8 cellular contexts compared by ENCODE assay signal in the genomic region with DNA sequence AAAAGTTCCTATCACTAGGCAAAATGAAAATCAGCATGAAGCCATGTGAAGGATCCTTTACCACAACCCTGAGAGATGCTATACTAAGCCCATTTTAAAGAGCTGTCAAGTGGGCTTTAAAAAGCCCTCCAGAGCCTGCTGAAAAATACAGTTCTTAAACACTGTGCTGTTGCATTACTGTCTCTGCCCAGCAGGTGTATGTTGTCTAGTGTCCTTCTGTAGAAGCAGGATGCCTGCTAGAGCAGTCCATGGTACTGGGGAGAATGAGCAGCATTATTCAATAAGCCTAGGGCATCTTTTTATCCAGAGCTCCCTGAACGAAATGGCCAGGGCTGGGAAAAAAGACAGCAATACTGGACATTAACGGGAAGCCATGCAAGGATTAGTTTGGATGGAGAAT.
DNase-seq lines count a peak whose midpoint lies in the region; ATAC-seq, FAIRE-seq and TF ChIP-seq lines count a peak whose summit lies in the region.

No MANE protein-coding gene starts in this region.

- H3K27me3 ChIP-seq in WERI-Rb-1 (ENCODE audit: insufficient read depth, low read depth, severe bottlenecking): no peaks in the 10 kb centered on the region
- H3K27me3 ChIP-seq in small intestine (ENCODE audit: control insufficient read depth in 2 of 2, insufficient read depth in 2 of 2, low read length in 2 of 2): peaks cover 0 to 2% of the 10 kb centered on the region in 2 donors
- H3K27me3 ChIP-seq in esophagus muscularis mucosa: no peaks in the 10 kb centered on the region

- FAIRE-seq in HTR-8/SVneo (lab: Jason Lieb, UNC): peak; percentile 73
- no peak for FAIRE-seq in small intestine (lab: Jason Lieb, UNC)

- no peaks in the 10 kb centered on the region for H3K9me3 Mint-ChIP-seq in osteocyte (ENCODE audit: unreplicated experiment)

- no peak overlapping the region for H3K27ac Mint-ChIP-seq in osteocyte (ENCODE audit: unreplicated experiment)

- peaks cover 18% of the 10 kb centered on the region for H3K27me3 Mint-ChIP-seq in osteocyte (ENCODE audit: unreplicated experiment)

- peak; percentile 11 for DNase-seq in HTR-8/SVneo (ENCODE audit: insufficient read length, low spot score)
- peak; percentile 35 for DNase-seq in WERI-Rb-1
- no peak for DNase-seq in osteocyte (ENCODE audit: extremely low spot score, unreplicated experiment)
- no peak for DNase-seq in small intestine
- DNase-seq in NCI-H2196 treated with DMSO at 0.1 percent for 48 hours (lab: John Stamatoyannopoulos, UW; ENCODE audit: unreplicated experiment): no peak
- no peak for DNase-seq in esophagus muscularis mucosa (ENCODE audit: extremely low spot score)

- no peak for TF ChIP-seq POLR2A in esophagus muscularis mucosa (IDR thresholded peaks at IDR 0.05; ENCODE audit: low read depth)

- no peak overlapping the region for H3K4me3 ChIP-seq in WERI-Rb-1 (ENCODE audit: low read depth, low read length)
- H3K4me3 ChIP-seq in small intestine (ENCODE audit: low read depth in 1 of 2, low read length in 2 of 2): no peak overlapping the region
- H3K4me3 ChIP-seq in esophagus muscularis mucosa: no peak overlapping the region

- H3K9me3 ChIP-seq in WERI-Rb-1 (ENCODE audit: severe bottlenecking) (no peaks in the 10 kb centered on the region), small intestine (ENCODE audit: control insufficient read depth, low read depth) (no peaks in the 10 kb centered on the region), esophagus muscularis mucosa (no peaks in the 10 kb centered on the region)

- 80 to 89% (median 86%) methylated on average over 2 of the region's 2 CpGs for WGBS in small intestine, 3 donors
- WGBS in esophagus muscularis mucosa: 86% methylated on average over 2 of the region's 2 CpGs

- TF ChIP-seq CTCF in C4-2B (conservative IDR thresholded peaks at IDR 0.05): peak; percentile 51
- TF ChIP-seq CTCF in WERI-Rb-1 (IDR thresholded peaks at IDR 0.05; ENCODE audit: low read depth, low read length): 0 out of 2 replicates have a peak, but pooled peaks have one; percentile 11
- TF ChIP-seq CTCF in osteocyte (IDR thresholded peaks at IDR 0.05): peak; percentile 26
- peak in 1 of 3 experiments; percentile 11 for TF ChIP-seq CTCF in esophagus muscularis mucosa (IDR thresholded peaks at IDR 0.05)

- peak; percentile 79 for ATAC-seq in GM19452 (IDR thresholded peaks at IDR 0.05; ENCODE audit: unreplicated experiment)

- H3K4me3 Mint-ChIP-seq in osteocyte (ENCODE audit: unreplicated experiment): no peak overlapping the region

- H3K4me1 Mint-ChIP-seq in osteocyte (ENCODE audit: unreplicated experiment): no peaks in the 10 kb centered on the region

- H3K27ac ChIP-seq in C4-2B (no peak overlapping the region), WERI-Rb-1 (no peak overlapping the region), small intestine (ENCODE audit: low read depth in 1 of 2, low read length in 1 of 2) (no peak overlapping the region), esophagus muscularis mucosa (replicated peaks in 1 of 4) (no peak overlapping the region)

- H3K36me3 ChIP-seq in WERI-Rb-1 (no peaks in the 10 kb centered on the region), small intestine (ENCODE audit: control insufficient read depth in 2 of 2, insufficient read depth in 2 of 2, low read length in 2 of 2) (no peaks in the 10 kb centered on the region), esophagus muscularis mucosa (no peaks in the 10 kb centered on the region)

- H3K36me3 Mint-ChIP-seq in osteocyte (ENCODE audit: unreplicated experiment): no peaks in the 10 kb centered on the region

- TF ChIP-seq EP300 in esophagus muscularis mucosa (IDR thresholded peaks at IDR 0.05): no peak

- H3K4me1 ChIP-seq in small intestine (ENCODE audit: control insufficient read depth in 2 of 2, insufficient read depth in 1 of 2, low read depth in 1 of 2, low read length in 1 of 2): no peaks in the 10 kb centered on the region
- no peaks in the 10 kb centered on the region for H3K4me1 ChIP-seq in esophagus muscularis mucosa

- intact Hi-C loops in esophagus muscularis mucosa (cut with DNase I): no loop called here

Comparison
In these comparisons a context has a peak if more than half of its experiments do, and no peak if none do; other contexts are left out.
1. DNase-seq: peak in HTR-8/SVneo (single experiment) and WERI-Rb-1 (single experiment); none in osteocyte (single experiment), small intestine (single experiment), NCI-H2196 treated with DMSO at 0.1 percent for 48 hours (single experiment) and esophagus muscularis mucosa (single experiment).